ENCODE assay signal across 11 cellular contexts in the genomic region with DNA sequence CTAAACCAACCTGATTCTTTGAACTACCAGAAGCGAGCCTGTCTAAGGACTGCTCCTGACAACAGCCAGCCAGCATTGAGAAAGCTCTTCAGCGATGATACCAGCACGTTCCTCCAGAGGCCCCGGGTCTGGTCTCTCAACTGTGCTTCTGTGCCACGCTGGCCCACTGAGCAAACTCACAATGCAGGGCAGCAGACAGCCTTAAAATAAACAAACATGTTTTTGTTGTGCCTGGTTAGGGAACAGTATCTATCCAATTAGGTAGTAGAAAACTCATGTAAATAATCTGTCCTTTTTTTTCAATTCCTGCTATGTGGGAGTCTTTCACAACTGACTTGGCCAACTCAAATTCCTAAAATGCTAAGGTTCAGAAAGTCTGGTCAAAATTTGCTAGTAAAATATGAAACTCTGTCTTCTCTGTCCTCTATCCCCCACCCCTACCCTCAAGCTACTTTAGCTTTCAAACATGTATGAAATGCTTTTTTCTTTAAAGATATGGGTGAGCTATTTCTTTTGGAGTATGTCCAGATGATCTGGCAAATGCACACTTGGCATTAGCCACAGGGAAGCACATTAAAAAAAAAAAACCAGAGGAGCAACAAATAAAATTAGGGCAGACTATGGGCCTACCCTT. TPM values are rescaled to one million over a fixed set of nuclear protein-coding genes. Genes with fewer than 3 reads are reported as not detected.
DNase-seq lines count a peak whose midpoint lies in the region; ATAC-seq and TF ChIP-seq lines count a peak whose summit lies in the region.
"Had no signal": no experiment of that assay in that cellular context is flagged by ENCODE, and none has a peak within 500 bp of the region (broad histone marks: within the 10 kb centered on the region; RNA-seq: fewer than 3 reads in every experiment).

No MANE protein-coding gene starts in this region.

- POLR2A ChIA-PET in Caco-2 (lab: Charles Lee) = interaction anchor here (0.6 to 1.0 kb wide), 3 partner anchors 15 to 46 kb away, joined by 3 to 7 read pairs (median 4); a partner anchor contains a TSS

- H3K36me3 ChIP-seq in GM23248 (ENCODE audit: low read depth) = no peaks in the 10 kb centered on the region
- H3K36me3 ChIP-seq in Caco-2 (ENCODE audit: control insufficient read depth, insufficient read depth, low read length) = no peaks in the 10 kb centered on the region

- WGBS in GM23248 (ENCODE audit: low coverage in 1 of 2, low lambda C conversion rate in 2 of 2, missing lambda C conversion rate in 2 of 2), 2 experiments = 25 to 30% methylated on average over 5 of the region's 5 CpGs
- 33% methylated on average over 5 of the region's 5 CpGs for WGBS in right cardiac atrium

- H3K9ac ChIP-seq in GM23248 = peak overlapping the region; percentile 41

- intact Hi-C loops in right cardiac atrium (cut with DNase I) (no loop called here), Caco-2 (cut with micrococcal nuclease; ENCODE audit: unreplicated experiment) (no loop called here)

- DNase-seq in GM23248 (peak; percentile 60), astrocyte of the cerebellum (ENCODE audit: low read depth) (peak; percentile 32), right cardiac atrium (peak in 1 of 3 donors; percentile 74), DMS53 treated with DMSO at 0.1 percent for 48 hours (lab: John Stamatoyannopoulos, UW; ENCODE audit: unreplicated experiment) (no peak), HPDE6-E6E7 (ENCODE audit: extremely low spot score) (no peak), NCI-H146 (lab: John Stamatoyannopoulos, UW) (no peak), Caco-2 (no peak)
- DNase-seq in stimulated activated naive B cell treated with anti-CD40 and anti-IgM and Interleukin-4, amounts not matched to agents 10 μg/mL and 1 μg/mL and 100 μg/mL, for 72 hours = no peak
- DNase-seq: activated CD4-positive, alpha-beta memory T cell treated with anti-CD3 and anti-CD28 coated beads for 36 hours; foreskin keratinocyte; NCI-H2171 had no signal

- peaks cover 21% of the 10 kb centered on the region for H3K4me1 ChIP-seq in GM23248 (ENCODE audit: insufficient read depth)
- peaks cover 2% of the 10 kb centered on the region for H3K4me1 ChIP-seq in right cardiac atrium (ENCODE audit: control insufficient read depth, insufficient read depth, low read length)
- peaks cover 19% of the 10 kb centered on the region for H3K4me1 ChIP-seq in Caco-2

- peak overlapping the region; percentile 45 for H3K4me2 ChIP-seq in GM23248 (ENCODE audit: unreplicated experiment)

- peak overlapping the region; percentile 73 for H2AFZ ChIP-seq in GM23248

- in situ Hi-C loops in GM23248 (cut with MboI) = no loop called here
- in situ Hi-C loops in astrocyte of the cerebellum (cut with HindIII; ENCODE audit: low sequenced_read_pairs) = loop anchor here (5.0 kb wide), 1 partner anchor 70 kb away; no protein-coding TSS in a partner anchor

- no TSS peak for BruUV-seq in Caco-2 (replicated peaks; lab: Mats Ljungman, UMichigan)

- peaks cover 9 to 11% of the 10 kb centered on the region in 2 donors for H3K9me3 Mint-ChIP-seq in stimulated activated naive B cell treated with anti-CD40 and anti-IgM and Interleukin-4, amounts not matched to agents 10 μg/mL and 1 μg/mL and 100 μg/mL, for 72 hours
- H3K9me3 Mint-ChIP-seq in Caco-2 (ENCODE audit: unreplicated experiment) = no peaks in the 10 kb centered on the region

- peaks cover 16 to 37% of the 10 kb centered on the region in 2 donors for H3K36me3 Mint-ChIP-seq in stimulated activated naive B cell treated with anti-CD40 and anti-IgM and Interleukin-4, amounts not matched to agents 10 μg/mL and 1 μg/mL and 100 μg/mL, for 72 hours
- no peaks in the 10 kb centered on the region for H3K36me3 Mint-ChIP-seq in Caco-2 (ENCODE audit: insufficient read depth, unreplicated experiment)
- H3K36me3 Mint-ChIP-seq: activated CD4-positive, alpha-beta memory T cell treated with anti-CD3 and anti-CD28 coated beads for 36 hours had no signal

- peak overlapping the region; percentile 62 for H3K27ac ChIP-seq in GM23248
- peak overlapping the region; percentile 40 for H3K27ac ChIP-seq in right cardiac atrium (ENCODE audit: low read length)
- H3K27ac ChIP-seq: foreskin keratinocyte had no signal

- H4K20me1 ChIP-seq in GM23248 (ENCODE audit: insufficient read depth) = no peaks in the 10 kb centered on the region

- peaks cover 24% of the 10 kb centered on the region for H3F3A ChIP-seq in GM23248 (ENCODE audit: insufficient read depth)

- peak overlapping the region; percentile 47 for H3K27ac Mint-ChIP-seq in stimulated activated naive B cell treated with anti-CD40 and anti-IgM and Interleukin-4, amounts not matched to agents 10 μg/mL and 1 μg/mL and 100 μg/mL, for 72 hours
- no peak overlapping the region for H3K27ac Mint-ChIP-seq in Caco-2 (ENCODE audit: unreplicated experiment)
- H3K27ac Mint-ChIP-seq: activated CD4-positive, alpha-beta memory T cell treated with anti-CD3 and anti-CD28 coated beads for 36 hours had no signal

- no peaks in the 10 kb centered on the region for H3K9me3 ChIP-seq in GM23248 (ENCODE audit: low read depth)
- H3K9me3 ChIP-seq in right cardiac atrium (ENCODE audit: control insufficient read depth, low read length) = no peaks in the 10 kb centered on the region
- H3K9me3 ChIP-seq in Caco-2 = no peaks in the 10 kb centered on the region; the same call in 1 of the 2 replicates

- no peaks in the 10 kb centered on the region for H3K9me2 ChIP-seq in GM23248 (ENCODE audit: insufficient read depth)

- H3K4me3 ChIP-seq in GM23248 = no peak overlapping the region
- H3K4me3 ChIP-seq in astrocyte of the cerebellum (ENCODE audit: low read depth, low read length) = no peak overlapping the region
- H3K4me3 ChIP-seq in right cardiac atrium (ENCODE audit: low read length) = no peak overlapping the region
- no peak overlapping the region for H3K4me3 ChIP-seq in Caco-2 (ENCODE audit: low read depth, low read length)

- CTCF ChIA-PET in Caco-2 (lab: Charles Lee) = no interaction called here

- peak; percentile 59 to 71 for ATAC-seq in right cardiac atrium
- no peak for ATAC-seq in stimulated activated naive B cell treated with anti-CD40 and anti-IgM and Interleukin-4, amounts not matched to agents 10 μg/mL and 1 μg/mL and 100 μg/mL, for 72 hours (replicated peaks)
- ATAC-seq: foreskin keratinocyte had no signal

- TF ChIP-seq CTCF in astrocyte of the cerebellum (IDR thresholded peaks at IDR 0.05; ENCODE audit: low read depth, low read length, missing control alignments) (no peak), Caco-2 (IDR thresholded peaks at IDR 0.05; ENCODE audit: insufficient read depth in 1 of 2, low read depth in 1 of 2, low read length in 1 of 2, severe bottlenecking in 1 of 2, unreplicated experiment in 1 of 2) (no peak)

- no peaks in the 10 kb centered on the region for H3K79me2 ChIP-seq in GM23248 (ENCODE audit: insufficient read depth)

- no peaks in the 10 kb centered on the region for H3K27me3 Mint-ChIP-seq in stimulated activated naive B cell treated with anti-CD40 and anti-IgM and Interleukin-4, amounts not matched to agents 10 μg/mL and 1 μg/mL and 100 μg/mL, for 72 hours
- no peaks in the 10 kb centered on the region for H3K27me3 Mint-ChIP-seq in Caco-2 (ENCODE audit: insufficient read depth, unreplicated experiment)
- H3K27me3 Mint-ChIP-seq: activated CD4-positive, alpha-beta memory T cell treated with anti-CD3 and anti-CD28 coated beads for 36 hours had no signal

- H3K27me3 ChIP-seq in GM23248 (replicated peaks; ENCODE audit: insufficient read depth) (no peaks in the 10 kb centered on the region), right cardiac atrium (ENCODE audit: control insufficient read depth, insufficient read depth) (no peaks in the 10 kb centered on the region), Caco-2 (replicated peaks; ENCODE audit: control insufficient read depth, insufficient read depth, low read length) (no peaks in the 10 kb centered on the region)
- H3K27me3 ChIP-seq: foreskin keratinocyte had no signal

- no peak overlapping the region for H3K4me3 Mint-ChIP-seq in stimulated activated naive B cell treated with anti-CD40 and anti-IgM and Interleukin-4, amounts not matched to agents 10 μg/mL and 1 μg/mL and 100 μg/mL, for 72 hours
- H3K4me3 Mint-ChIP-seq in Caco-2 (ENCODE audit: unreplicated experiment) = no peak overlapping the region
- H3K4me3 Mint-ChIP-seq: activated CD4-positive, alpha-beta memory T cell treated with anti-CD3 and anti-CD28 coated beads for 36 hours had no signal

- peaks cover 12 to 27% of the 10 kb centered on the region in 2 donors for H3K4me1 Mint-ChIP-seq in stimulated activated naive B cell treated with anti-CD40 and anti-IgM and Interleukin-4, amounts not matched to agents 10 μg/mL and 1 μg/mL and 100 μg/mL, for 72 hours
- H3K4me1 Mint-ChIP-seq in Caco-2 (ENCODE audit: low read depth, unreplicated experiment) = peaks cover 20% of the 10 kb centered on the region

RNA-seq across cellular contexts. Expression of a gene that starts 21.4 kb away (rescaled TPM):
- 19.3 and 21.8 TPM in 2 replicates for total RNA-seq in GM23248 (2014; rRNA removed; shearing (Covaris generic))
- polyA plus RNA-seq in GM23248 (2016; fragmentation: Nextera tagmentation; extraction: Ambion mirVana) = 21.0 and 21.7 TPM in 2 replicates
- total RNA-seq in right cardiac atrium = 10 to 100 TPM in 1 of 4 donors, 1 to 10 TPM in 3; 7.2 to 13.8 (median 8.8) TPM
- polyA plus RNA-seq in right cardiac atrium = 3.8 TPM
- total RNA-seq in Caco-2 (2022) = 122 and 125 TPM in 2 replicates

Comparison
In these comparisons a context has a peak if more than half of its experiments do, and no peak if none do; other contexts are left out.
1. DNase-seq: peak in GM23248 (single experiment) and astrocyte of the cerebellum (single experiment); none in stimulated activated naive B cell treated with anti-CD40 and anti-IgM and Interleukin-4, amounts not matched to agents 10 μg/mL and 1 μg/mL and 100 μg/mL, for 72 hours (single experiment), DMS53 treated with DMSO at 0.1 percent for 48 hours (single experiment), HPDE6-E6E7 (single experiment), NCI-H146 (single experiment) and Caco-2 (0 of 2).
2. ATAC-seq: peak in right cardiac atrium (2 of 2); none in stimulated activated naive B cell treated with anti-CD40 and anti-IgM and Interleukin-4, amounts not matched to agents 10 μg/mL and 1 μg/mL and 100 μg/mL, for 72 hours (0 of 2).